In the genomic region with DNA sequence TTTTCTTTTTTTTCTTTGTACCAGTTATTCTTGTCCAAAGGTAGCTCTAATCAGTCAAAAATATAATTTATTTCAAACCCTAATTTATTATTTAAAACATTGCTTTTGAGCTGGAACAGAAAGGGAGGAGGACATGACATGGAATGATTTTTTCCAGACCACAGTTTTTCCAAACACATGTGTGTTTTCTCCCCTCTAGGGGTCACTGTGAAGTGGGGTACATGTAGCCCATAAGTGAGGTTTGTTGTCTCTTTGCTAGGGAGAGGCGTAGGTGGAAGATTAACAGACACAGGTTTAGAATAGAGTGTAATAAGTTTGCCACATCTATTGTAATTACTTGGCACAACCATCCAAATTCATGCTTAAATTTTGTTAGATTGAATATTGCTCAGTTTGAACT, we compare ENCODE assay signal across 1 cellular context.
TF ChIP-seq lines count a peak whose summit lies in the region.

No MANE protein-coding gene starts in this region.

TF ChIP-seq in GM23338, 12 proteins besides CTCF, POLR2A, EP300 and RAD21 (continued from another document):
- TF ChIP-seq ZNF462 (CRISPR knock-in tag; IDR thresholded peaks at IDR 0.05): no peak
- TF ChIP-seq POLR2AphosphoS5 (IDR thresholded peaks at IDR 0.05; ENCODE audit: low read depth): no peak
- TF ChIP-seq EZH2phosphoT487 (IDR thresholded peaks at IDR 0.05; ENCODE audit: unreplicated experiment): no peak
- TF ChIP-seq ZNF114 (CRISPR knock-in tag; IDR thresholded peaks at IDR 0.05): no peak
- TF ChIP-seq EZH2 (IDR thresholded peaks at IDR 0.05; ENCODE audit: low read depth, unreplicated experiment): no peak
- no peak for TF ChIP-seq NANOG (IDR thresholded peaks at IDR 0.05; ENCODE audit: borderline replicate concordance)
- TF ChIP-seq, protein P1, sequence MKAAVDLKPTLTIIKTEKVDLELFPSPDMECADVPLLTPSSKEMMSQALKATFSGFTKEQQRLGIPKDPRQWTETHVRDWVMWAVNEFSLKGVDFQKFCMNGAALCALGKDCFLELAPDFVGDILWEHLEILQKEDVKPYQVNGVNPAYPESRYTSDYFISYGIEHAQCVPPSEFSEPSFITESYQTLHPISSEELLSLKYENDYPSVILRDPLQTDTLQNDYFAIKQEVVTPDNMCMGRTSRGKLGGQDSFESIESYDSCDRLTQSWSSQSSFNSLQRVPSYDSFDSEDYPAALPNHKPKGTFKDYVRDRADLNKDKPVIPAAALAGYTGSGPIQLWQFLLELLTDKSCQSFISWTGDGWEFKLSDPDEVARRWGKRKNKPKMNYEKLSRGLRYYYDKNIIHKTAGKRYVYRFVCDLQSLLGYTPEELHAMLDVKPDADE (IDR thresholded peaks at IDR 0.05): no peak
- TF ChIP-seq CREB1 (CRISPR knock-in tag; IDR thresholded peaks at IDR 0.05; ENCODE audit: low read depth): no peak
